ENCODE assay signal across 13 cellular contexts in genomic region chr5:74394543-74394923, GRCh38.
A peak's percentile ranks its signal among the peaks of the same experiment; 100 is the strongest.
DNase-seq lines count a peak whose midpoint lies in the region; ATAC-seq, FAIRE-seq and TF ChIP-seq lines count a peak whose summit lies in the region.
"Had no signal": no experiment of that assay in that cellular context is flagged by ENCODE, and none has a peak within 500 bp of the region (broad histone marks: within the 10 kb centered on the region; RNA-seq: fewer than 3 reads in every experiment).

No MANE protein-coding gene starts in this region.

- no peak for ATAC-seq in GM21526 (IDR thresholded peaks at IDR 0.05; ENCODE audit: low FRiP score, unreplicated experiment)
- no peak for ATAC-seq in HG02938 (IDR thresholded peaks at IDR 0.05; ENCODE audit: unreplicated experiment)

- no peaks in the 10 kb centered on the region for H4K20me1 ChIP-seq in keratinocyte (ENCODE audit: control insufficient read depth, extremely low read depth, insufficient read depth, low read length)
- H4K20me1 ChIP-seq: BLaER1 had no signal

- peak overlapping the region; percentile 66 for H3K9ac ChIP-seq in keratinocyte (ENCODE audit: control insufficient read depth, extremely low read depth, insufficient read depth, low read length)
- H3K9ac ChIP-seq: BLaER1 had no signal

- no peak overlapping the region for H2AFZ ChIP-seq in keratinocyte (ENCODE audit: control insufficient read depth, low read length)

- CTCF ChIA-PET in A673 (lab: Charles Lee) = interaction anchor here (0.5 kb wide), 1 partner anchor 69 kb away, joined by 6 read pairs; no protein-coding TSS in a partner anchor

- dilution Hi-C loops in keratinocyte (cut with MboI; ENCODE audit: extremely low pct_ligation_motif_present, low sequenced_read_pairs) = no loop called here

- peak overlapping the region; percentile 80 for H3K4me2 ChIP-seq in keratinocyte (ENCODE audit: control insufficient read depth, extremely low read depth, insufficient read depth, low read depth, low read length)
- H3K4me2 ChIP-seq: BLaER1 had no signal

- in situ Hi-C loops in GM13977 (cut with MboI; ENCODE audit: low pct_unique_long_range_greater_than_20kb, low sequenced_read_pairs, unreplicated experiment) = no loop called here

- H3K27ac ChIP-seq in A673 (ENCODE audit: low read depth, low read length, poor library complexity, severe bottlenecking) (no peak overlapping the region), SJCRH30 (peak overlapping the region; percentile 2; the same call in 1 of the 2 replicates), keratinocyte (ENCODE audit: control insufficient read depth, insufficient read depth, low read length) (peak overlapping the region; percentile 90)
- H3K27ac ChIP-seq: BLaER1 had no signal

- no peaks in the 10 kb centered on the region for H3K9me1 ChIP-seq in keratinocyte (ENCODE audit: control insufficient read depth, extremely low read depth, insufficient read depth, low read length)

- TF ChIP-seq CTCF in A673 (conservative IDR thresholded peaks at IDR 0.05; ENCODE audit: low read depth, low read length) (peak; percentile 41; the same call in 1 of the 2 replicates), GM13977 (IDR thresholded peaks at IDR 0.05; ENCODE audit: extremely low read depth, insufficient read depth, missing control alignments) (peak; percentile 30), keratinocyte (optimal IDR thresholded peaks at IDR 0.05 in 1 of 3, IDR thresholded peaks at IDR 0.05 in 1 of 3, conservative IDR thresholded peaks at IDR 0.05 in 1 of 3; ENCODE audit: extremely low read depth in 1 of 3, insufficient read depth in 2 of 3, low read length in 3 of 3) (peak; percentile 20 to 40 (median 33))

- no peaks in the 10 kb centered on the region for H3K36me3 ChIP-seq in A673 (ENCODE audit: insufficient read depth, low read length, poor library complexity, severe bottlenecking)
- H3K36me3 ChIP-seq in SJCRH30 = no peaks in the 10 kb centered on the region
- H3K36me3 ChIP-seq in keratinocyte (ENCODE audit: control insufficient read depth in 2 of 2, extremely low read depth in 1 of 2, insufficient read depth in 2 of 2, low read length in 2 of 2) = no peaks in the 10 kb centered on the region
- H3K36me3 ChIP-seq: BLaER1 had no signal

- FAIRE-seq in keratinocyte (lab: Jason Lieb, UNC) = no peak

- intact Hi-C loops in A673 (cut with micrococcal nuclease; ENCODE audit: unreplicated experiment) = no loop called here

- BruUV-seq in A673 (replicated peaks; lab: Mats Ljungman, UMichigan) = no TSS peak

- H3K4me3 ChIP-seq in A673 (ENCODE audit: low read depth, low read length, poor library complexity, severe bottlenecking) (no peak overlapping the region), SJCRH30 (no peak overlapping the region), keratinocyte (ENCODE audit: control insufficient read depth in 2 of 3, extremely low read depth in 1 of 3, insufficient read depth in 2 of 3, low read depth in 1 of 3, low read length in 3 of 3) (no peak overlapping the region)
- H3K4me3 ChIP-seq: BLaER1 had no signal

- no peaks in the 10 kb centered on the region for H3K79me2 ChIP-seq in keratinocyte (ENCODE audit: control insufficient read depth, insufficient read depth, low read length)

- H3K9me3 ChIP-seq in A673 (ENCODE audit: low read depth, low read length, poor library complexity, severe bottlenecking) (no peaks in the 10 kb centered on the region), SJCRH30 (replicated peaks) (no peaks in the 10 kb centered on the region), keratinocyte (ENCODE audit: control insufficient read depth, low read depth, low read length) (no peaks in the 10 kb centered on the region)
- H3K9me3 ChIP-seq: BLaER1 had no signal

- H3K4me1 ChIP-seq in A673 (ENCODE audit: insufficient read depth, low read length, poor library complexity, severe bottlenecking) (no peaks in the 10 kb centered on the region), SJCRH30 (peaks cover 49% of the 10 kb centered on the region), keratinocyte (ENCODE audit: control insufficient read depth, extremely low read depth, insufficient read depth, low read length) (peaks cover 31% of the 10 kb centered on the region)
- H3K4me1 ChIP-seq: BLaER1 had no signal

- DNase-seq in A673 (ENCODE audit: low spot score) = peak; percentile 34
- no peak for DNase-seq in GM13977 (ENCODE audit: low spot score)
- no peak for DNase-seq in SJCRH30
- no peak for DNase-seq in keratinocyte (ENCODE audit: low read depth, low spot score)
- DNase-seq in NCI-H2171 treated with DMSO at 0.1 percent for 48 hours (lab: John Stamatoyannopoulos, UW) = no peak
- DNase-seq in DMS79 (lab: John Stamatoyannopoulos, UW) = no peak
- DNase-seq: activated CD4-positive, alpha-beta T cell treated with anti-CD3 and anti-CD28 coated beads, Interleukin-2, amount 10 ng/mL, durations not matched to agents 24 days and 14 days; activated naive CD4-positive, alpha-beta T cell; NCI-H187 treated with DMSO at 0.1 percent for 48 hours; stimulated activated CD4-positive, alpha-beta T cell treated with anti-CD3 and anti-CD28 coated beads, Interleukin-12 subunit alpha, Interleukin-12 subunit beta, amount 100 ng/mL, for 4 hours had no signal

- H3K27me3 ChIP-seq in A673 (replicated peaks; ENCODE audit: insufficient read depth, low read depth, low read length, poor library complexity) = no peaks in the 10 kb centered on the region
- H3K27me3 ChIP-seq in SJCRH30 = no peaks in the 10 kb centered on the region
- no peaks in the 10 kb centered on the region for H3K27me3 ChIP-seq in keratinocyte (ENCODE audit: control insufficient read depth, extremely low read depth, insufficient read depth, low read length)
- H3K27me3 ChIP-seq: BLaER1 had no signal

- POLR2A ChIA-PET in A673 (lab: Charles Lee; ENCODE audit: low non-redundant PET) = no interaction called here
